13 cellular contexts compared by ENCODE assay signal in genomic region chr5:116675628-116675910, GRCh38.
"Had no signal": no experiment of that assay in that cellular context is flagged by ENCODE, and none has a peak within 500 bp of the region (broad histone marks: within the 10 kb centered on the region; RNA-seq: fewer than 3 reads in every experiment).

No MANE protein-coding gene starts in this region.

- H3K4me1 Mint-ChIP-seq: natural killer cell had no signal

- ATAC-seq: left colon, left ventricle myocardium superior, natural killer cell had no signal

- H3K27ac Mint-ChIP-seq: natural killer cell had no signal

- H3K36me3 Mint-ChIP-seq: natural killer cell had no signal

- DNase-seq: effector CD8-positive, alpha-beta T cell; left colon; left ventricle myocardium superior; natural killer cell; sigmoid colon; stimulated activated CD4-positive, alpha-beta T cell treated with anti-CD3 and anti-CD28 coated beads, Interleukin-12 subunit alpha, Interleukin-12 subunit beta, amount 100 ng/mL, for 4 hours; stimulated activated naive CD4-positive, alpha-beta T cell treated with Interleukin-2 at 50 U/mL for 16 hours; tibial artery; upper lobe of left lung; uterus had no signal

- H3K4me3 Mint-ChIP-seq: natural killer cell, neural crest cell had no signal

- H3K27me3 ChIP-seq: right atrium auricular region, sigmoid colon, upper lobe of left lung, uterus had no signal

- H3K27ac ChIP-seq: coronary artery, right atrium auricular region, sigmoid colon, tibial artery, upper lobe of left lung, uterus had no signal

- H3K4me1 ChIP-seq: right atrium auricular region, sigmoid colon, tibial artery, upper lobe of left lung, uterus had no signal
